12 cellular contexts compared by ENCODE assay signal in genomic region chr6:135159531-135159930, GRCh38. TPM values are rescaled to one million over a fixed set of nuclear protein-coding genes. Genes with fewer than 3 reads are reported as not detected.
DNase-seq lines count a peak whose midpoint lies in the region; ATAC-seq lines count a peak whose summit lies in the region.
"Had no signal": no experiment of that assay in that cellular context is flagged by ENCODE, and none has a peak within 500 bp of the region (broad histone marks: within the 10 kb centered on the region; RNA-seq: fewer than 3 reads in every experiment).

No MANE protein-coding gene starts in this region.

- intact Hi-C loops in activated T-helper 1 cell treated with anti-CD3 and anti-CD28 coated beads, Interleukin-12 subunit alpha, Interleukin-12 subunit beta, Interleukin-2, Interleukin-4 antibody, amounts not matched to agents 30 ng/mL and 10 ng/mL and 1 ng/mL, durations not matched to agents 14 hours and 24 hours and 36 hours (cut with micrococcal nuclease): no loop called here

- peak; percentile 73 to 77 for DNase-seq in AML-193 (lab: John Stamatoyannopoulos, UW)
- DNase-seq in activated T-helper 1 cell treated with anti-CD3 and anti-CD28 coated beads, Interleukin-12 subunit alpha, Interleukin-12 subunit beta, Interleukin-2, Interleukin-4 antibody, amounts not matched to agents 30 ng/mL and 10 ng/mL and 1 ng/mL, durations not matched to agents 14 hours and 24 hours and 36 hours (ENCODE audit: low spot score): peak; percentile 26
- DNase-seq in A172 (ENCODE audit: low spot score): no peak
- DNase-seq in putamen (ENCODE audit: low spot score): no peak
- DNase-seq in AG20443 (ENCODE audit: low spot score): no peak
- DNase-seq: NCI-H2107, right lobe of liver had no signal

- H3K4me1 Mint-ChIP-seq in activated T-helper 1 cell treated with anti-CD3 and anti-CD28 coated beads, Interleukin-12 subunit alpha, Interleukin-12 subunit beta, Interleukin-2, Interleukin-4 antibody, amounts not matched to agents 30 ng/mL and 10 ng/mL and 1 ng/mL, durations not matched to agents 14 hours and 24 hours and 36 hours (ENCODE audit: low read depth): peaks cover 73% of the 10 kb centered on the region

- peaks cover 4% of the 10 kb centered on the region for H3K36me3 Mint-ChIP-seq in activated T-helper 1 cell treated with anti-CD3 and anti-CD28 coated beads, Interleukin-12 subunit alpha, Interleukin-12 subunit beta, Interleukin-2, Interleukin-4 antibody, amounts not matched to agents 30 ng/mL and 10 ng/mL and 1 ng/mL, durations not matched to agents 14 hours and 24 hours and 36 hours (ENCODE audit: low read depth)
- H3K36me3 Mint-ChIP-seq: CD4-positive, CD25-positive, alpha-beta regulatory T cell had no signal

- ATAC-seq in GM18502 (IDR thresholded peaks at IDR 0.05; ENCODE audit: poor library complexity, unreplicated experiment): peak; percentile 46
- peak; percentile 47 for ATAC-seq in HG03439 (IDR thresholded peaks at IDR 0.05; ENCODE audit: unreplicated experiment)
- ATAC-seq in GM18870 (IDR thresholded peaks at IDR 0.05; ENCODE audit: unreplicated experiment): no peak
- ATAC-seq: right lobe of liver had no signal

- no peak overlapping the region for H3K27ac Mint-ChIP-seq in activated T-helper 1 cell treated with anti-CD3 and anti-CD28 coated beads, Interleukin-12 subunit alpha, Interleukin-12 subunit beta, Interleukin-2, Interleukin-4 antibody, amounts not matched to agents 30 ng/mL and 10 ng/mL and 1 ng/mL, durations not matched to agents 14 hours and 24 hours and 36 hours
- H3K27ac Mint-ChIP-seq: dendritic cell treated with granulocyte-macrophage colony-stimulating factor and Interleukin-4, amounts not matched to agents 40 ng/mL and 50 ng/mL, for 4 days had no signal

- H3K4me3 Mint-ChIP-seq in activated T-helper 1 cell treated with anti-CD3 and anti-CD28 coated beads, Interleukin-12 subunit alpha, Interleukin-12 subunit beta, Interleukin-2, Interleukin-4 antibody, amounts not matched to agents 30 ng/mL and 10 ng/mL and 1 ng/mL, durations not matched to agents 14 hours and 24 hours and 36 hours: no peak overlapping the region
- H3K4me3 Mint-ChIP-seq: dendritic cell treated with granulocyte-macrophage colony-stimulating factor and Interleukin-4, amounts not matched to agents 40 ng/mL and 50 ng/mL, for 4 days had no signal

- H3K9me3 Mint-ChIP-seq in activated T-helper 1 cell treated with anti-CD3 and anti-CD28 coated beads, Interleukin-12 subunit alpha, Interleukin-12 subunit beta, Interleukin-2, Interleukin-4 antibody, amounts not matched to agents 30 ng/mL and 10 ng/mL and 1 ng/mL, durations not matched to agents 14 hours and 24 hours and 36 hours: peaks cover 11% of the 10 kb centered on the region
- H3K9me3 Mint-ChIP-seq: dendritic cell treated with granulocyte-macrophage colony-stimulating factor and Interleukin-4, amounts not matched to agents 40 ng/mL and 50 ng/mL, for 4 days had no signal

- no peaks in the 10 kb centered on the region for H3K27me3 Mint-ChIP-seq in activated T-helper 1 cell treated with anti-CD3 and anti-CD28 coated beads, Interleukin-12 subunit alpha, Interleukin-12 subunit beta, Interleukin-2, Interleukin-4 antibody, amounts not matched to agents 30 ng/mL and 10 ng/mL and 1 ng/mL, durations not matched to agents 14 hours and 24 hours and 36 hours (ENCODE audit: insufficient read depth)
- H3K27me3 Mint-ChIP-seq: CD4-positive, CD25-positive, alpha-beta regulatory T cell had no signal

RNA-seq across cellular contexts. Expression of gene MYB, which starts 21.6 kb away (rescaled TPM):
- 57.3 and 60.4 TPM in 2 replicates for total RNA-seq in activated T-helper 1 cell treated with anti-CD3 and anti-CD28 coated beads, Interleukin-12 subunit alpha, Interleukin-12 subunit beta, Interleukin-2, Interleukin-4 antibody, amounts not matched to agents 30 ng/mL and 10 ng/mL and 1 ng/mL, durations not matched to agents 14 hours and 24 hours and 36 hours
- total RNA-seq in A172 (2014; rRNA removed; shearing (Covaris generic)): 1.2 and 4.1 TPM in 2 replicates

Comparison
In these comparisons a context has a peak if more than half of its experiments do, and no peak if none do; other contexts are left out.
1. DNase-seq: peak in AML-193 (2 of 2) and activated T-helper 1 cell treated with anti-CD3 and anti-CD28 coated beads, Interleukin-12 subunit alpha, Interleukin-12 subunit beta, Interleukin-2, Interleukin-4 antibody, amounts not matched to agents 30 ng/mL and 10 ng/mL and 1 ng/mL, durations not matched to agents 14 hours and 24 hours and 36 hours (single experiment); none in A172 (single experiment), putamen (single experiment) and AG20443 (single experiment).
2. RNA of gene MYB, which starts 21.6 kb away (total RNA-seq): 57.3 to 60.4 TPM in activated T-helper 1 cell treated with anti-CD3 and anti-CD28 coated beads, Interleukin-12 subunit alpha, Interleukin-12 subunit beta, Interleukin-2, Interleukin-4 antibody, amounts not matched to agents 30 ng/mL and 10 ng/mL and 1 ng/mL, durations not matched to agents 14 hours and 24 hours and 36 hours; 1.2 to 4.1 TPM in A172; every median in the first group is over 10 times any median in the second.